10 cellular contexts compared by ENCODE assay signal in the genomic region with DNA sequence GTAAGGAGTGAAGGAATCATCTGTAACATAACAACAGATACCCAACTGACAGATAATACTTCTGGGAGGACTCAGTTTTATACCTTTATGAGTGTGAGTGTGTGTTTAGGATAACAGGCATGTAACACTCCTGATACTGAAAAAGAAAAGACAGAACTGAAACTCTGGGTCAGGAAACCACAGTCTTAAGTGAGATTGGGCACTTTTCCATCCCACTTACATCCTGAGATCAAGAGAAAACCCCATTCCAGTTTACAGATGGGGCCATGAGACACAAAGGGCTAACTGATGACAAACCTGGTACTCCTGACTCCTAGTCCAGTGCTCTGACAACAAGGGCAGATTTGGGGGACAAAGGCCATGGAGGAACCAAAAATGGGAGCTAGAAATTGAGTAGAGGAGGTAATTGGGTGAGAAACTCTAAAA. TPM values are rescaled to one million over a fixed set of nuclear protein-coding genes. Genes with fewer than 3 reads are reported as not detected.
DNase-seq lines count a peak whose midpoint lies in the region; ATAC-seq and TF ChIP-seq lines count a peak whose summit lies in the region.
"Had no signal": no experiment of that assay in that cellular context is flagged by ENCODE, and none has a peak within 500 bp of the region (broad histone marks: within the 10 kb centered on the region; RNA-seq: fewer than 3 reads in every experiment).

No MANE protein-coding gene starts in this region.

- H3K27me3 ChIP-seq in right atrium auricular region: no peaks in the 10 kb centered on the region

- peaks cover 0 to 11% of the 10 kb centered on the region in 2 donors for H3K9me3 ChIP-seq in right atrium auricular region

- no peak for TF ChIP-seq CTCF in right atrium auricular region (IDR thresholded peaks at IDR 0.05)

- no peak overlapping the region for H3K27ac ChIP-seq in right atrium auricular region

- ATAC-seq in GM18505 (IDR thresholded peaks at IDR 0.05; ENCODE audit: unreplicated experiment) (peak; percentile 60), GM19455 (IDR thresholded peaks at IDR 0.05; ENCODE audit: unreplicated experiment) (peak; percentile 65), HG03064 (IDR thresholded peaks at IDR 0.05; ENCODE audit: low read depth, unreplicated experiment) (peak; percentile 66)

- no peaks in the 10 kb centered on the region for H3K36me3 ChIP-seq in right atrium auricular region

- H3K4me1 ChIP-seq in right atrium auricular region: peaks cover 0 to 6% of the 10 kb centered on the region in 2 donors

- no peak for TF ChIP-seq POLR2A in GM18505 (IDR thresholded peaks at IDR 0.05; ENCODE audit: borderline replicate concordance, extremely low read depth, insufficient read depth, insufficient read length)

- peak; percentile 86 for DNase-seq in RPMI8226
- no peak for DNase-seq in T1000 (lab: John Stamatoyannopoulos, UW)
- DNase-seq in activated gamma-delta T cell (lab: John Stamatoyannopoulos, UW): no peak
- no peak for DNase-seq in EL
- DNase-seq in right atrium auricular region (ENCODE audit: low spot score): no peak

- no peak overlapping the region for H3K4me3 ChIP-seq in right atrium auricular region
- H3K4me3 ChIP-seq: lung had no signal

RNA-seq across cellular contexts. Expression of gene IL5, which starts 18.0 kb away (rescaled TPM):
- not detected for total RNA-seq in right atrium auricular region
- total RNA-seq: epithelial cell of proximal tubule, lung had no signal

RNA-seq across cellular contexts. Expression of gene RAD50, which starts 31.5 kb away (rescaled TPM):
- total RNA-seq in right atrium auricular region: 10 to 100 TPM; 11.5 to 18.6 TPM

RNA-seq across cellular contexts. Expression of gene IRF1, which starts 34.7 kb away (rescaled TPM):
- 10 to 100 TPM; 10.1 to 15.8 TPM for total RNA-seq in right atrium auricular region
